9 cellular contexts compared by ENCODE assay signal in the genomic region with DNA sequence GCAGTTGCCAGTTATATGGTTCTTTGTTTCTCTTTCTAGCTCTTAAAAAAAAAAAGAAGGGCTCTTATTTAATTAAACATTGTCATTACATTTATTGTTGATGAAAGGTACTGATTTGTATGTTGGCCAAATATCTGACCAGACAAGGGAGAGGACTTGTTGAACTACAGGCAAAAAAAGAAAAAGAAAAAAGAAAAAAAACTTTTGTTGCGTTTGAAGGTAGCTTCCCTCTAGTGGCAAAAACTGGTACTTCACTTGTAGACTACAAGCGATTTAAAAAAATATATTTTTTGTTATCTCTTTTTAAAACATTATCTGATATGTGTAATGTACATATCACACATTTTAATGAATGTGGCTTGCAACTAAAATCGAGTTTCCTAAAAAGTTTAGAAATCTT.
A peak's percentile ranks its signal among the peaks of the same experiment; 100 is the strongest.
DNase-seq lines count a peak whose midpoint lies in the region; ATAC-seq and TF ChIP-seq lines count a peak whose summit lies in the region.
"Had no signal": no experiment of that assay in that cellular context is flagged by ENCODE, and none has a peak within 500 bp of the region (broad histone marks: within the 10 kb centered on the region; RNA-seq: fewer than 3 reads in every experiment).

No MANE protein-coding gene starts in this region.

- no peaks in the 10 kb centered on the region for H3K27me3 Mint-ChIP-seq in progenitor cell of endocrine pancreas
- H3K27me3 Mint-ChIP-seq: dendritic cell treated with granulocyte-macrophage colony-stimulating factor and Interleukin-4, amounts not matched to agents 40 ng/mL and 50 ng/mL, for 4 days had no signal

- no peak overlapping the region for H3K9ac ChIP-seq in endocrine pancreas (ENCODE audit: control insufficient read depth, insufficient read depth, low read length)

- H3K9me3 Mint-ChIP-seq in progenitor cell of endocrine pancreas (ENCODE audit: low read depth): peaks cover 8% of the 10 kb centered on the region
- H3K9me3 Mint-ChIP-seq: dendritic cell treated with granulocyte-macrophage colony-stimulating factor and Interleukin-4, amounts not matched to agents 40 ng/mL and 50 ng/mL, for 4 days had no signal

- H3K36me3 Mint-ChIP-seq in progenitor cell of endocrine pancreas (ENCODE audit: insufficient read depth): peaks cover 6% of the 10 kb centered on the region

- H3K9me3 ChIP-seq in endocrine pancreas (ENCODE audit: control insufficient read depth, low read length): no peaks in the 10 kb centered on the region

- H3K36me3 ChIP-seq in endocrine pancreas (ENCODE audit: control insufficient read depth, insufficient read depth, low read length): no peaks in the 10 kb centered on the region

- DNase-seq in NCI-H2227 treated with DMSO at 0.1 percent for 48 hours (lab: John Stamatoyannopoulos, UW) (peak; percentile 93), progenitor cell of endocrine pancreas (ENCODE audit: low spot score, unreplicated experiment) (no peak), activated gamma-delta T cell (lab: John Stamatoyannopoulos, UW) (no peak), NCI-H1436 (lab: John Stamatoyannopoulos, UW) (no peak)
- no peak for DNase-seq in stimulated activated naive CD8-positive, alpha-beta T cell treated with anti-CD3 and anti-CD28 coated beads, Interleukin-15, Interleukin-2, amounts not matched to agents 100 U/mL and 50 U/mL, for 24 hours

- H3K4me1 Mint-ChIP-seq in progenitor cell of endocrine pancreas (ENCODE audit: low read depth): peaks cover 7% of the 10 kb centered on the region

- no peak for ATAC-seq in HG03442 (IDR thresholded peaks at IDR 0.05; ENCODE audit: unreplicated experiment)
- ATAC-seq in stimulated activated naive CD8-positive, alpha-beta T cell treated with anti-CD3 and anti-CD28 coated beads, Interleukin-15, Interleukin-2, amounts not matched to agents 100 U/mL and 50 U/mL, for 24 hours: no peak

- H3K27me3 ChIP-seq in endocrine pancreas (ENCODE audit: control insufficient read depth, insufficient read depth, low read length): no peaks in the 10 kb centered on the region

- peak overlapping the region; percentile 39 for H3K27ac Mint-ChIP-seq in progenitor cell of endocrine pancreas
- H3K27ac Mint-ChIP-seq: dendritic cell treated with granulocyte-macrophage colony-stimulating factor and Interleukin-4, amounts not matched to agents 40 ng/mL and 50 ng/mL, for 4 days had no signal

- H3K4me3 ChIP-seq in endocrine pancreas (ENCODE audit: control insufficient read depth, insufficient read depth, low read length): peak overlapping the region; percentile 9

- H3K4me1 ChIP-seq in endocrine pancreas (ENCODE audit: control insufficient read depth, insufficient read depth, low read length): no peaks in the 10 kb centered on the region

- TF ChIP-seq CTCF in GM12872 (IDR thresholded peaks at IDR 0.05; ENCODE audit: insufficient read depth, low read depth, low read length): peak; percentile 60; the same call in 2 of the 3 replicates
- TF ChIP-seq CTCF in progenitor cell of endocrine pancreas (IDR thresholded peaks at IDR 0.05; ENCODE audit: unreplicated experiment): peak; percentile 79

- no peak overlapping the region for H3K4me3 Mint-ChIP-seq in progenitor cell of endocrine pancreas (ENCODE audit: low read depth)
- H3K4me3 Mint-ChIP-seq: dendritic cell treated with granulocyte-macrophage colony-stimulating factor and Interleukin-4, amounts not matched to agents 40 ng/mL and 50 ng/mL, for 4 days had no signal
